In the genomic region with DNA sequence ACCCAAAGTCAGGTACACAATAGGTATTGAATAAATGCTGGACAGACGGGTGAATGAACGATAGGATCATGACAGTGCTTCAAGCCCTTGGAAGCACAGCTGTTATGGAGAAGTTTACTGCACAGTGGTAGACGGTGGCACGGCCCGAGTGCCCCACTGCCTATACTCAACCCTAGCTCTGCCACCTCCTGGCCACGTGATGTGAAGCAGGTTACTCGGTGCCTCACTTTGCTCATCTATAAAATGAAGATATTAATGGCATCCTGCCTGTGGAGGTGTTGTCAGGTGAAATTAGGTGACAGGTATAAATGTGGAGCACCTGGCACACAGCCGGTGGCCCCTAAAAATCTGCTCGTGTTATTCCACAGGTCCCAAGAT, we compare ENCODE assay signal across 9 cellular contexts. TPM values are rescaled to one million over a fixed set of nuclear protein-coding genes. Genes with fewer than 3 reads are reported as not detected.
DNase-seq lines count a peak whose midpoint lies in the region; ATAC-seq and TF ChIP-seq lines count a peak whose summit lies in the region.
"Had no signal": no experiment of that assay in that cellular context is flagged by ENCODE, and none has a peak within 500 bp of the region (broad histone marks: within the 10 kb centered on the region; RNA-seq: fewer than 3 reads in every experiment).

No MANE protein-coding gene starts in this region.

- POLR2A ChIA-PET in A673 (lab: Charles Lee; ENCODE audit: low non-redundant PET) = no interaction called here

- no peaks in the 10 kb centered on the region for H3K9me3 ChIP-seq in A673 (ENCODE audit: low read depth, low read length, poor library complexity, severe bottlenecking)

- H3K27ac ChIP-seq in A673 (ENCODE audit: low read depth, low read length, poor library complexity, severe bottlenecking) = no peak overlapping the region

- intact Hi-C loops in A673 (cut with micrococcal nuclease; ENCODE audit: unreplicated experiment) = no loop called here

- BruUV-seq in A673 (replicated peaks; lab: Mats Ljungman, UMichigan) = no TSS peak

- H3K4me3 ChIP-seq in A673 (ENCODE audit: low read depth, low read length, poor library complexity, severe bottlenecking) = no peak overlapping the region
- no peak overlapping the region for H3K4me3 ChIP-seq in retinal pigment epithelial cell (ENCODE audit: low read length)

- peak; percentile 15 for DNase-seq in A673 (ENCODE audit: low spot score)
- peak; percentile 96 for DNase-seq in NCI-H2171 (lab: John Stamatoyannopoulos, UW)
- DNase-seq in activated CD4-positive, alpha-beta T cell treated with anti-CD3 and anti-CD28 coated beads, Interleukin-2, amount 50 U/mL, for 1 hour = peak; percentile 74
- DNase-seq in effector CD8-positive, alpha-beta T cell (lab: John Stamatoyannopoulos, UW) = peak; percentile 25
- DNase-seq in retinal pigment epithelial cell (ENCODE audit: low read depth) = no peak
- no peak for DNase-seq in NCI-H146 (lab: John Stamatoyannopoulos, UW)

- H3K27me3 ChIP-seq in A673 (replicated peaks; ENCODE audit: insufficient read depth, low read depth, low read length, poor library complexity) = no peaks in the 10 kb centered on the region

- CTCF ChIA-PET in A673 (lab: Charles Lee) = no interaction called here

- H3K36me3 ChIP-seq in A673 (ENCODE audit: insufficient read depth, low read length, poor library complexity, severe bottlenecking) = no peaks in the 10 kb centered on the region

- ATAC-seq in GM18868 (IDR thresholded peaks at IDR 0.05; ENCODE audit: unreplicated experiment) (peak; percentile 20), HG03521 (IDR thresholded peaks at IDR 0.05; ENCODE audit: unreplicated experiment) (no peak)

- TF ChIP-seq CTCF in A673 (conservative IDR thresholded peaks at IDR 0.05; ENCODE audit: low read depth, low read length) (peak; percentile 48), retinal pigment epithelial cell (conservative IDR thresholded peaks at IDR 0.05; ENCODE audit: low read depth, low read length) (peak; percentile 53)

- no peaks in the 10 kb centered on the region for H3K4me1 ChIP-seq in A673 (ENCODE audit: insufficient read depth, low read length, poor library complexity, severe bottlenecking)

RNA-seq across cellular contexts. Expression of a gene that starts 5.8 kb away (rescaled TPM):
- not detected in 2 replicates for total RNA-seq in A673 (2021)
- total RNA-seq: endothelial cell of umbilical vein had no signal

RNA-seq across cellular contexts. Expression of a gene that starts 26.5 kb away (rescaled TPM):
- total RNA-seq in A673 (2021) = not detected in 2 replicates
- total RNA-seq: endothelial cell of umbilical vein had no signal

RNA-seq across cellular contexts. Expression of a gene that starts 43.4 kb away (rescaled TPM):
- not detected in 2 replicates for total RNA-seq in A673 (2021)
- total RNA-seq: endothelial cell of umbilical vein had no signal

RNA-seq across cellular contexts. Expression of a gene that starts 55.6 kb away (rescaled TPM):
- total RNA-seq in A673 (2021) = 1.1 and 2.3 TPM in 2 replicates

Comparison
In these comparisons a context has a peak if more than half of its experiments do, and no peak if none do; other contexts are left out.
1. DNase-seq: peak in A673 (single experiment), NCI-H2171 (single experiment), activated CD4-positive, alpha-beta T cell treated with anti-CD3 and anti-CD28 coated beads, Interleukin-2, amount 50 U/mL, for 1 hour (single experiment) and effector CD8-positive, alpha-beta T cell (single experiment); none in retinal pigment epithelial cell (single experiment) and NCI-H146 (single experiment).